In genomic region chr3:9865125-9865637, GRCh38 we compare ENCODE assay signal across 10 cellular contexts. TPM values are rescaled to one million over a fixed set of nuclear protein-coding genes. Genes with fewer than 3 reads are reported as not detected.
"Had no signal": no experiment of that assay in that cellular context is flagged by ENCODE, and none has a peak within 500 bp of the region (broad histone marks: within the 10 kb centered on the region; RNA-seq: fewer than 3 reads in every experiment).

No MANE protein-coding gene starts in this region.

RNA-seq across cellular contexts. Expression of gene CIDEC, which starts 14.9 kb away (rescaled TPM):
- total RNA-seq: activated CD8-positive, alpha-beta memory T cell treated with anti-CD3 and anti-CD28 coated beads for 36 hours; activated T-cell treated with anti-CD3 and anti-CD28 coated beads, Interleukin-2, amount 50 U/mL, for 4 hours; activated T-helper 2 cell treated with anti-CD3 and anti-CD28 coated beads, Interferon-gamma antibody, Interleukin-2, Interleukin-4, amounts not matched to agents 10 μg/mL and 5 μg/mL and 100 μg/mL, durations not matched to agents 14 hours and 24 hours and 36 hours; dermis microvascular lymphatic vessel endothelial cell; endothelial cell of umbilical vein; esophagus mucosa; lung; mesothelial cell of epicardium; natural killer cell; T-helper 17 cell had no signal
